1 cellular context compared by ENCODE assay signal in genomic region chr1:226912587-226913176, GRCh38.
TF ChIP-seq lines count a peak whose summit lies in the region.

No MANE protein-coding gene starts in this region.

TF ChIP-seq in K562, 482 proteins besides CTCF, POLR2A, EP300 and RAD21 (continued from another document and continues in another):
- TF ChIP-seq ZHX1 (conservative IDR thresholded peaks at IDR 0.05; ENCODE audit: low read length) = peak; percentile 86
- no peak for TF ChIP-seq RBM39 (optimal IDR thresholded peaks at IDR 0.05; ENCODE audit: low read depth, low read length)
- TF ChIP-seq HNRNPH1 (optimal IDR thresholded peaks at IDR 0.05; ENCODE audit: low read depth, low read length) = no peak
- TF ChIP-seq ZNF395 (CRISPR knock-in tag; IDR thresholded peaks at IDR 0.05) = no peak
- TF ChIP-seq MCM5 (IDR thresholded peaks at IDR 0.05; ENCODE audit: low read depth) = no peak
- no peak for TF ChIP-seq SRSF7 (optimal IDR thresholded peaks at IDR 0.05; ENCODE audit: low read depth, low read length)
- TF ChIP-seq ZNF3 (CRISPR knock-in tag; IDR thresholded peaks at IDR 0.05) = no peak
- peak; percentile 80 for TF ChIP-seq CTBP1 (IDR thresholded peaks at IDR 0.05; ENCODE audit: borderline replicate concordance)
- TF ChIP-seq ARID2 (IDR thresholded peaks at IDR 0.05) = 0 out of 2 replicates have a peak, but pooled peaks have one; percentile 33
- no peak for TF ChIP-seq BMI1 (IDR thresholded peaks at IDR 0.05; ENCODE audit: low read length)
- TF ChIP-seq CBFA2T3 (IDR thresholded peaks at IDR 0.05) = no peak
- TF ChIP-seq, protein P1, sequence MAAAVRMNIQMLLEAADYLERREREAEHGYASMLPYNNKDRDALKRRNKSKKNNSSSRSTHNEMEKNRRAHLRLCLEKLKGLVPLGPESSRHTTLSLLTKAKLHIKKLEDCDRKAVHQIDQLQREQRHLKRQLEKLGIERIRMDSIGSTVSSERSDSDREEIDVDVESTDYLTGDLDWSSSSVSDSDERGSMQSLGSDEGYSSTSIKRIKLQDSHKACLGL (CRISPR knock-in tag; IDR thresholded peaks at IDR 0.05; ENCODE audit: borderline replicate concordance, poor library complexity, severe bottlenecking) = no peak
- TF ChIP-seq CHD4 (IDR thresholded peaks at IDR 0.05; ENCODE audit: insufficient read depth, insufficient replicate concordance, low read depth, low read length, poor library complexity, severe bottlenecking) = no peak
- no peak for TF ChIP-seq CHCHD3 (CRISPR knock-in tag; IDR thresholded peaks at IDR 0.05)
- no peak for TF ChIP-seq NR2C2 (CRISPR knock-in tag; IDR thresholded peaks at IDR 0.05)
- no peak for TF ChIP-seq NR2C2 (tag; IDR thresholded peaks at IDR 0.05)
- peak; percentile 77 for TF ChIP-seq SMC3 (conservative IDR thresholded peaks at IDR 0.05; ENCODE audit: insufficient read depth, low read depth, low read length)
- TF ChIP-seq TCFL5 (CRISPR knock-in tag; conservative IDR thresholded peaks at IDR 0.05) = no peak
- no peak for TF ChIP-seq EZH2 (IDR thresholded peaks at IDR 0.05; ENCODE audit: borderline replicate concordance, low read depth, low read length)
- TF ChIP-seq SUPT5H (IDR thresholded peaks at IDR 0.05) = no peak
- TF ChIP-seq ZKSCAN1 (IDR thresholded peaks at IDR 0.05; ENCODE audit: low read depth, low read length) = no peak
- TF ChIP-seq MAZ (CRISPR knock-in tag; conservative IDR thresholded peaks at IDR 0.05 in 1 of 2, IDR thresholded peaks at IDR 0.05 in 1 of 2) = peak in 1 of 2 experiments; percentile 76; a peak in 2 of 4 replicates
- no peak for TF ChIP-seq TBP (optimal IDR thresholded peaks at IDR 0.05; ENCODE audit: low read depth, low read length)
- TF ChIP-seq NR2C1 (IDR thresholded peaks at IDR 0.05) = 0 out of 2 replicates have a peak, but pooled peaks have one; percentile 39
- peak; percentile 34; the same call in 1 of the 2 replicates for TF ChIP-seq NR2C1 (tag; IDR thresholded peaks at IDR 0.05)
- TF ChIP-seq RB1 (IDR thresholded peaks at IDR 0.05; ENCODE audit: low read depth) = peak; percentile 61; the same call in 1 of the 2 replicates
- no peak for TF ChIP-seq GATA2 (CRISPR knock-in tag; IDR thresholded peaks at IDR 0.05)
- no peak for TF ChIP-seq ZNF431 (CRISPR knock-in tag; IDR thresholded peaks at IDR 0.05)
- no peak for TF ChIP-seq ZNF592 (IDR thresholded peaks at IDR 0.05)
- TF ChIP-seq NKRF (IDR thresholded peaks at IDR 0.05; ENCODE audit: borderline replicate concordance) = no peak
- no peak for TF ChIP-seq HSF4 (CRISPR knock-in tag; IDR thresholded peaks at IDR 0.05; ENCODE audit: borderline replicate concordance)
- no peak for TF ChIP-seq ZFP1 (CRISPR knock-in tag; IDR thresholded peaks at IDR 0.05)
- TF ChIP-seq CXXC5 (CRISPR knock-in tag; IDR thresholded peaks at IDR 0.05) = peak; percentile 35
- TF ChIP-seq JUNB (CRISPR knock-in tag; conservative IDR thresholded peaks at IDR 0.05) = no peak
- peak; percentile 72 for TF ChIP-seq STAG1 (CRISPR knock-in tag; IDR thresholded peaks at IDR 0.05; ENCODE audit: borderline replicate concordance)
- no peak for TF ChIP-seq ZNF75A (CRISPR knock-in tag; IDR thresholded peaks at IDR 0.05)
- no peak for TF ChIP-seq ZC3H4 (CRISPR knock-in tag; IDR thresholded peaks at IDR 0.05; ENCODE audit: borderline replicate concordance)
- TF ChIP-seq, protein P2, sequence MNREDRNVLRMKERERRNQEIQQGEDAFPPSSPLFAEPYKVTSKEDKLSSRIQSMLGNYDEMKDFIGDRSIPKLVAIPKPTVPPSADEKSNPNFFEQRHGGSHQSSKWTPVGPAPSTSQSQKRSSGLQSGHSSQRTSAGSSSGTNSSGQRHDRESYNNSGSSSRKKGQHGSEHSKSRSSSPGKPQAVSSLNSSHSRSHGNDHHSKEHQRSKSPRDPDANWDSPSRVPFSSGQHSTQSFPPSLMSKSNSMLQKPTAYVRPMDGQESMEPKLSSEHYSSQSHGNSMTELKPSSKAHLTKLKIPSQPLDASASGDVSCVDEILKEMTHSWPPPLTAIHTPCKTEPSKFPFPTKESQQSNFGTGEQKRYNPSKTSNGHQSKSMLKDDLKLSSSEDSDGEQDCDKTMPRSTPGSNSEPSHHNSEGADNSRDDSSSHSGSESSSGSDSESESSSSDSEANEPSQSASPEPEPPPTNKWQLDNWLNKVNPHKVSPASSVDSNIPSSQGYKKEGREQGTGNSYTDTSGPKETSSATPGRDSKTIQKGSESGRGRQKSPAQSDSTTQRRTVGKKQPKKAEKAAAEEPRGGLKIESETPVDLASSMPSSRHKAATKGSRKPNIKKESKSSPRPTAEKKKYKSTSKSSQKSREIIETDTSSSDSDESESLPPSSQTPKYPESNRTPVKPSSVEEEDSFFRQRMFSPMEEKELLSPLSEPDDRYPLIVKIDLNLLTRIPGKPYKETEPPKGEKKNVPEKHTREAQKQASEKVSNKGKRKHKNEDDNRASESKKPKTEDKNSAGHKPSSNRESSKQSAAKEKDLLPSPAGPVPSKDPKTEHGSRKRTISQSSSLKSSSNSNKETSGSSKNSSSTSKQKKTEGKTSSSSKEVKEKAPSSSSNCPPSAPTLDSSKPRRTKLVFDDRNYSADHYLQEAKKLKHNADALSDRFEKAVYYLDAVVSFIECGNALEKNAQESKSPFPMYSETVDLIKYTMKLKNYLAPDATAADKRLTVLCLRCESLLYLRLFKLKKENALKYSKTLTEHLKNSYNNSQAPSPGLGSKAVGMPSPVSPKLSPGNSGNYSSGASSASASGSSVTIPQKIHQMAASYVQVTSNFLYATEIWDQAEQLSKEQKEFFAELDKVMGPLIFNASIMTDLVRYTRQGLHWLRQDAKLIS (CRISPR knock-in tag; IDR thresholded peaks at IDR 0.05) = no peak
- TF ChIP-seq NEUROD1 (IDR thresholded peaks at IDR 0.05; ENCODE audit: borderline replicate concordance, low read depth, low read length, partially characterized antibody) = no peak
- no peak for TF ChIP-seq ZNF780A (CRISPR knock-in tag; IDR thresholded peaks at IDR 0.05)
- TF ChIP-seq, protein P3, sequence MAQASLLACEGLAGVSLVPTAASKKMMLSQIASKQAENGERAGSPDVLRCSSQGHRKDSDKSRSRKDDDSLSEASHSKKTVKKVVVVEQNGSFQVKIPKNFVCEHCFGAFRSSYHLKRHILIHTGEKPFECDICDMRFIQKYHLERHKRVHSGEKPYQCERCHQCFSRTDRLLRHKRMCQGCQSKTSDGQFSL (CRISPR knock-in tag; IDR thresholded peaks at IDR 0.05) = no peak
- TF ChIP-seq, protein P3 (tag; IDR thresholded peaks at IDR 0.05) = no peak
- no peak for TF ChIP-seq RBM15 (IDR thresholded peaks at IDR 0.05; ENCODE audit: insufficient read depth, low read length)
- no peak for TF ChIP-seq COPS2 (conservative IDR thresholded peaks at IDR 0.05)
- TF ChIP-seq UBTF (IDR thresholded peaks at IDR 0.05; ENCODE audit: borderline replicate concordance in 1 of 2, low read depth in 2 of 2, low read length in 2 of 2) = no peak
- TF ChIP-seq POLR2H (tag; IDR thresholded peaks at IDR 0.05; ENCODE audit: low read depth) = no peak
- TF ChIP-seq ARHGAP35 (IDR thresholded peaks at IDR 0.05; ENCODE audit: partially characterized antibody) = no peak
- no peak for TF ChIP-seq ZNF512 (tag; IDR thresholded peaks at IDR 0.05)
